ENCODE assay signal across 8 cellular contexts in the genomic region with DNA sequence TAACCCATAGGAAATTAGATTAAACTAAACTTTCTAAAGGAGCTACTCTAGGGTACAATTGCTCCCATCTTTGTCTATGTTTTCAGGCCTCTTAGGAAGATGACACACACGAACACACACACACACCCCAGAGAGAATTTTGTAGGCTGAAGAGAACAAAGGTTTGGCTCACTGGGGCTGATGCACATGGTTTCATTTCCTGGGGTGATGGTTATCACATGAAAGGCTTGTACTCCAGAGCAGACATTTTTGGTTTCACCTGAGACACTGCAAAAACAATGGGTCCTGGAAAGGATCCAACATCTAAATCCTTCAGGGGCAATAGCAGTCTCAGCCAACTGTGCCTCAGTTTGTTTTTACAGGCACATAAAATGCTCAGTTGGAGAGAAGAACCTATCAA.
DNase-seq lines count a peak whose midpoint lies in the region; ATAC-seq and TF ChIP-seq lines count a peak whose summit lies in the region.

No MANE protein-coding gene starts in this region.

- no peaks in the 10 kb centered on the region for H3K27me3 Mint-ChIP-seq in activated T-cell treated with anti-CD3 and anti-CD28 coated beads, Interleukin-2, amount 50 U/mL, for 24 hours
- H3K27me3 Mint-ChIP-seq in natural killer cell treated with Interleukin-12 subunit alpha and Interleukin-12 subunit beta and Interleukin-15 and Interleukin-18, amount 100 ng/mL, for 72 hours: no peaks in the 10 kb centered on the region

- peaks cover 70% of the 10 kb centered on the region for H3K36me3 Mint-ChIP-seq in activated T-cell treated with anti-CD3 and anti-CD28 coated beads, Interleukin-2, amount 50 U/mL, for 24 hours (ENCODE audit: low read depth)
- peaks cover 27% of the 10 kb centered on the region for H3K36me3 Mint-ChIP-seq in natural killer cell treated with Interleukin-12 subunit alpha and Interleukin-12 subunit beta and Interleukin-15 and Interleukin-18, amount 100 ng/mL, for 72 hours

- peaks cover 66% of the 10 kb centered on the region for H3K4me1 Mint-ChIP-seq in activated T-cell treated with anti-CD3 and anti-CD28 coated beads, Interleukin-2, amount 50 U/mL, for 24 hours (ENCODE audit: low read depth)
- peaks cover 32 to 40% of the 10 kb centered on the region in 2 donors for H3K4me1 Mint-ChIP-seq in natural killer cell treated with Interleukin-12 subunit alpha and Interleukin-12 subunit beta and Interleukin-15 and Interleukin-18, amount 100 ng/mL, for 72 hours (ENCODE audit: low read depth in 2 of 2)

- H3K9me3 Mint-ChIP-seq in activated T-cell treated with anti-CD3 and anti-CD28 coated beads, Interleukin-2, amount 50 U/mL, for 24 hours: peaks cover 2% of the 10 kb centered on the region
- no peaks in the 10 kb centered on the region for H3K9me3 Mint-ChIP-seq in natural killer cell treated with Interleukin-12 subunit alpha and Interleukin-12 subunit beta and Interleukin-15 and Interleukin-18, amount 100 ng/mL, for 72 hours

- TF ChIP-seq CTCF in GM10266 (IDR thresholded peaks at IDR 0.05; ENCODE audit: control insufficient read depth, insufficient read depth, low read depth, missing control alignments): no peak

- peak; percentile 45 for DNase-seq in GM10266 (ENCODE audit: extremely low spot score)
- DNase-seq in activated T-cell treated with anti-CD3 and anti-CD28 coated beads, Interleukin-2, amount 50 U/mL, for 24 hours: no peak
- DNase-seq in natural killer cell treated with Interleukin-12 subunit alpha and Interleukin-12 subunit beta and Interleukin-15 and Interleukin-18, amount 100 ng/mL, for 72 hours (ENCODE audit: low spot score): no peak
- DNase-seq in left lobe of liver (ENCODE audit: low spot score): no peak
- DNase-seq in GOT3 (lab: John Stamatoyannopoulos, UW): no peak
- DNase-seq in HuH-7 (ENCODE audit: low spot score): no peak
- DNase-seq in DMS 273 treated with DMSO at 0.1 percent for 48 hours (lab: John Stamatoyannopoulos, UW): no peak

- H3K27ac ChIP-seq in KOPT-K1 (ENCODE audit: low read depth, low read length, poor library complexity, severe bottlenecking): peak overlapping the region; percentile 76

- H3K4me3 Mint-ChIP-seq in activated T-cell treated with anti-CD3 and anti-CD28 coated beads, Interleukin-2, amount 50 U/mL, for 24 hours: peak overlapping the region; percentile 25
- peak overlapping the region; percentile 71 for H3K4me3 Mint-ChIP-seq in natural killer cell treated with Interleukin-12 subunit alpha and Interleukin-12 subunit beta and Interleukin-15 and Interleukin-18, amount 100 ng/mL, for 72 hours

- ATAC-seq in natural killer cell treated with Interleukin-12 subunit alpha and Interleukin-12 subunit beta and Interleukin-15 and Interleukin-18, amount 100 ng/mL, for 72 hours: peak in 1 of 2 donors; percentile 72
- no peak for ATAC-seq in left lobe of liver

- H3K9me3 ChIP-seq in KOPT-K1 (ENCODE audit: insufficient read depth, low read length, poor library complexity, severe bottlenecking): no peaks in the 10 kb centered on the region

- no peaks in the 10 kb centered on the region for H3K36me3 ChIP-seq in KOPT-K1 (ENCODE audit: insufficient read depth, low read length)

- H3K27ac Mint-ChIP-seq in activated T-cell treated with anti-CD3 and anti-CD28 coated beads, Interleukin-2, amount 50 U/mL, for 24 hours: peak overlapping the region; percentile 86
- peak overlapping the region; percentile 86 to 88 for H3K27ac Mint-ChIP-seq in natural killer cell treated with Interleukin-12 subunit alpha and Interleukin-12 subunit beta and Interleukin-15 and Interleukin-18, amount 100 ng/mL, for 72 hours
